Comparison of ENCODE assay signal across 36 cellular contexts in genomic region chr12:4951601-4952000, GRCh38. TPM values are rescaled to one million over a fixed set of nuclear protein-coding genes. Genes with fewer than 3 reads are reported as not detected.
"Had no signal": no experiment of that assay in that cellular context is flagged by ENCODE, and none has a peak within 500 bp of the region (broad histone marks: within the 10 kb centered on the region; RNA-seq: fewer than 3 reads in every experiment).

No MANE protein-coding gene starts in this region.

- H3K27ac Mint-ChIP-seq: activated CD4-positive, alpha-beta memory T cell treated with anti-CD3 and anti-CD28 coated beads for 36 hours; activated CD4-positive, alpha-beta T cell treated with anti-CD3 and anti-CD28 coated beads for 36 hours; activated CD4-positive, alpha-beta T cell treated with anti-CD3 and anti-CD28 coated beads, Interleukin-2, amount 10 ng/mL, durations not matched to agents 24 days and 14 days; activated CD8-positive, alpha-beta memory T cell treated with anti-CD3 and anti-CD28 coated beads, Interleukin-2, amount 10 ng/mL, durations not matched to agents 7 days and 5 days; activated CD8-positive, alpha-beta T cell treated with anti-CD3 and anti-CD28 coated beads, Interleukin-2, amount 10 ng/mL, durations not matched to agents 7 days and 5 days; activated naive CD4-positive, alpha-beta T cell treated with anti-CD3 and anti-CD28 coated beads, Interleukin-2, amount 10 ng/mL, durations not matched to agents 7 days and 5 days; activated naive CD4-positive, alpha-beta T cell treated with anti-CD3 and anti-CD28 coated beads, Interleukin-2, amount 50 U/mL, for 72 hours; activated naive CD8-positive, alpha-beta T cell treated with anti-CD3 and anti-CD28 coated beads, Interleukin-2, amount 10 ng/mL, durations not matched to agents 7 days and 5 days; activated T-helper 1 cell treated with anti-CD3 and anti-CD28 coated beads, Interleukin-12 subunit alpha, Interleukin-12 subunit beta, Interleukin-2, Interleukin-4 antibody, amounts not matched to agents 30 ng/mL and 10 ng/mL and 1 ng/mL, durations not matched to agents 14 hours and 24 hours and 36 hours; brain; T-helper 17 cell; T-helper 2 cell treated with Interferon-gamma antibody and Interleukin-4, amounts not matched to agents 5 μg/mL and 100 μg/mL, for 36 hours had no signal

- DNase-seq: activated CD4-positive, alpha-beta memory T cell treated with anti-CD3 and anti-CD28 coated beads for 36 hours; activated CD4-positive, alpha-beta T cell treated with anti-CD3 and anti-CD28 coated beads for 36 hours; activated CD4-positive, alpha-beta T cell treated with anti-CD3 and anti-CD28 coated beads, Interleukin-2, amount 10 ng/mL, durations not matched to agents 24 days and 14 days; activated CD4-positive, CD25-positive, alpha-beta regulatory T cell; activated CD4-positive, CD25-positive, alpha-beta regulatory T cell treated with anti-CD3 and anti-CD28 coated beads, Interleukin-2, amount 50 U/mL, for 72 hours; activated CD8-positive, alpha-beta memory T cell treated with anti-CD3 and anti-CD28 coated beads, Interleukin-2, amount 10 ng/mL, durations not matched to agents 7 days and 5 days; activated CD8-positive, alpha-beta memory T cell treated with anti-CD3 and anti-CD28 coated beads, Interleukin-2, amount 50 U/mL, for 4 hours; activated CD8-positive, alpha-beta T cell treated with anti-CD3 and anti-CD28 coated beads, Interleukin-2, amount 10 ng/mL, durations not matched to agents 7 days and 5 days; activated gamma-delta T cell; activated naive CD4-positive, alpha-beta T cell; activated naive CD4-positive, alpha-beta T cell treated with anti-CD3 and anti-CD28 coated beads, Interleukin-2, amount 10 ng/mL, durations not matched to agents 7 days and 5 days; activated naive CD8-positive, alpha-beta T cell treated with anti-CD3 and anti-CD28 coated beads, Interleukin-2, amount 10 ng/mL, durations not matched to agents 7 days and 5 days; activated T-cell treated with anti-CD3 and anti-CD28 coated beads, Interleukin-2, amount 50 U/mL, for 1 hour; activated T-cell treated with anti-CD3 and anti-CD28 coated beads, Interleukin-2, amount 50 U/mL, for 48 hours; central memory CD4-positive, alpha-beta T cell; cerebellar nuclear complex; colonic mucosa; effector CD8-positive, alpha-beta T cell; esophagus squamous epithelium; foreskin melanocyte; head of caudate nucleus; T-helper 17 cell; T1000; WERI-Rb-1 had no signal

- H3K4me1 Mint-ChIP-seq: activated CD4-positive, alpha-beta T cell treated with anti-CD3 and anti-CD28 coated beads for 36 hours; activated CD4-positive, alpha-beta T cell treated with anti-CD3 and anti-CD28 coated beads, Interleukin-2, amount 10 ng/mL, durations not matched to agents 24 days and 14 days; activated CD8-positive, alpha-beta memory T cell treated with anti-CD3 and anti-CD28 coated beads, Interleukin-2, amount 10 ng/mL, durations not matched to agents 7 days and 5 days; activated naive CD4-positive, alpha-beta T cell treated with anti-CD3 and anti-CD28 coated beads, Interleukin-2, amount 10 ng/mL, durations not matched to agents 7 days and 5 days had no signal

- H3K9me3 ChIP-seq: ascending aorta, breast epithelium, colonic mucosa, esophagus squamous epithelium had no signal

- H3K4me3 ChIP-seq: ascending aorta, breast epithelium, cardiac muscle cell, colonic mucosa, esophagus squamous epithelium had no signal

- H3K36me3 ChIP-seq: ascending aorta, breast epithelium, cardiac muscle cell, colonic mucosa, esophagus squamous epithelium, WERI-Rb-1 had no signal

- H3K36me3 Mint-ChIP-seq: activated CD4-positive, alpha-beta memory T cell treated with anti-CD3 and anti-CD28 coated beads for 36 hours; activated CD8-positive, alpha-beta memory T cell treated with anti-CD3 and anti-CD28 coated beads, Interleukin-2, amount 10 ng/mL, durations not matched to agents 7 days and 5 days; activated naive CD4-positive, alpha-beta T cell treated with anti-CD3 and anti-CD28 coated beads, Interleukin-2, amount 10 ng/mL, durations not matched to agents 7 days and 5 days; activated naive CD4-positive, alpha-beta T cell treated with anti-CD3 and anti-CD28 coated beads, Interleukin-2, amount 50 U/mL, for 72 hours; activated naive CD8-positive, alpha-beta T cell treated with anti-CD3 and anti-CD28 coated beads, Interleukin-2, amount 10 ng/mL, durations not matched to agents 7 days and 5 days; brain had no signal

- ATAC-seq: activated CD4-positive, alpha-beta T cell treated with anti-CD3 and anti-CD28 coated beads for 36 hours; activated CD8-positive, alpha-beta memory T cell treated with anti-CD3 and anti-CD28 coated beads, Interleukin-2, amount 10 ng/mL, durations not matched to agents 7 days and 5 days; activated CD8-positive, alpha-beta T cell treated with anti-CD3 and anti-CD28 coated beads, Interleukin-2, amount 10 ng/mL, durations not matched to agents 7 days and 5 days; activated naive CD4-positive, alpha-beta T cell treated with anti-CD3 and anti-CD28 coated beads, Interleukin-2, amount 50 U/mL, for 72 hours; T-helper 17 cell had no signal

- H3K27ac ChIP-seq: ascending aorta, breast epithelium, cardiac muscle cell, colonic mucosa, epithelial cell of prostate, esophagus squamous epithelium, WERI-Rb-1 had no signal

- H3K9me3 Mint-ChIP-seq: activated CD4-positive, alpha-beta memory T cell treated with anti-CD3 and anti-CD28 coated beads for 36 hours; activated CD4-positive, alpha-beta T cell treated with anti-CD3 and anti-CD28 coated beads, Interleukin-2, amount 10 ng/mL, durations not matched to agents 24 days and 14 days; activated naive CD4-positive, alpha-beta T cell treated with anti-CD3 and anti-CD28 coated beads, Interleukin-2, amount 10 ng/mL, durations not matched to agents 7 days and 5 days; activated naive CD4-positive, alpha-beta T cell treated with anti-CD3 and anti-CD28 coated beads, Interleukin-2, amount 50 U/mL, for 72 hours; activated naive CD8-positive, alpha-beta T cell treated with anti-CD3 and anti-CD28 coated beads, Interleukin-2, amount 10 ng/mL, durations not matched to agents 7 days and 5 days; activated T-helper 1 cell treated with anti-CD3 and anti-CD28 coated beads, Interleukin-12 subunit alpha, Interleukin-12 subunit beta, Interleukin-2, Interleukin-4 antibody, amounts not matched to agents 30 ng/mL and 10 ng/mL and 1 ng/mL, durations not matched to agents 14 hours and 24 hours and 36 hours; brain; T-helper 2 cell treated with Interferon-gamma antibody and Interleukin-4, amounts not matched to agents 5 μg/mL and 100 μg/mL, for 36 hours had no signal

- H3K27me3 ChIP-seq: ascending aorta, breast epithelium, cardiac muscle cell, colonic mucosa had no signal

- H3K4me1 ChIP-seq: ascending aorta, breast epithelium, colonic mucosa, esophagus squamous epithelium had no signal

- H3K4me3 Mint-ChIP-seq: activated CD4-positive, alpha-beta memory T cell treated with anti-CD3 and anti-CD28 coated beads for 36 hours; activated CD4-positive, alpha-beta T cell treated with anti-CD3 and anti-CD28 coated beads for 36 hours; activated CD4-positive, alpha-beta T cell treated with anti-CD3 and anti-CD28 coated beads, Interleukin-2, amount 10 ng/mL, durations not matched to agents 24 days and 14 days; activated CD8-positive, alpha-beta memory T cell treated with anti-CD3 and anti-CD28 coated beads, Interleukin-2, amount 10 ng/mL, durations not matched to agents 7 days and 5 days; activated CD8-positive, alpha-beta T cell treated with anti-CD3 and anti-CD28 coated beads, Interleukin-2, amount 10 ng/mL, durations not matched to agents 7 days and 5 days; activated naive CD4-positive, alpha-beta T cell treated with anti-CD3 and anti-CD28 coated beads, Interleukin-2, amount 10 ng/mL, durations not matched to agents 7 days and 5 days; activated naive CD8-positive, alpha-beta T cell treated with anti-CD3 and anti-CD28 coated beads, Interleukin-2, amount 10 ng/mL, durations not matched to agents 7 days and 5 days; activated T-helper 1 cell treated with anti-CD3 and anti-CD28 coated beads, Interleukin-12 subunit alpha, Interleukin-12 subunit beta, Interleukin-2, Interleukin-4 antibody, amounts not matched to agents 30 ng/mL and 10 ng/mL and 1 ng/mL, durations not matched to agents 14 hours and 24 hours and 36 hours; brain; T-helper 17 cell; T-helper 2 cell treated with Interferon-gamma antibody and Interleukin-4, amounts not matched to agents 5 μg/mL and 100 μg/mL, for 36 hours had no signal

RNA-seq across cellular contexts. Expression of gene KCNA1, which starts 41.9 kb away (rescaled TPM):
- total RNA-seq: activated CD4-positive, alpha-beta memory T cell treated with anti-CD3 and anti-CD28 coated beads for 36 hours; activated CD4-positive, alpha-beta T cell treated with anti-CD3 and anti-CD28 coated beads for 36 hours; activated CD4-positive, alpha-beta T cell treated with anti-CD3 and anti-CD28 coated beads, Interleukin-2, amount 10 ng/mL, durations not matched to agents 24 days and 14 days; activated CD8-positive, alpha-beta memory T cell treated with anti-CD3 and anti-CD28 coated beads for 36 hours; activated CD8-positive, alpha-beta memory T cell treated with anti-CD3 and anti-CD28 coated beads, Interleukin-2, amount 10 ng/mL, durations not matched to agents 7 days and 5 days; activated CD8-positive, alpha-beta T cell treated with anti-CD3 and anti-CD28 coated beads, Interleukin-2, amount 10 ng/mL, durations not matched to agents 7 days and 5 days; activated naive CD8-positive, alpha-beta T cell treated with anti-CD3 and anti-CD28 coated beads, Interleukin-2, amount 10 ng/mL, durations not matched to agents 7 days and 5 days; activated T-helper 1 cell treated with anti-CD3 and anti-CD28 coated beads, Interleukin-12 subunit alpha, Interleukin-12 subunit beta, Interleukin-2, Interleukin-4 antibody, amounts not matched to agents 30 ng/mL and 10 ng/mL and 1 ng/mL, durations not matched to agents 14 hours and 24 hours and 36 hours; ascending aorta; endothelial cell of umbilical vein; esophagus squamous epithelium; fibroblast of lung; fibroblast of villous mesenchyme; T-helper 17 cell had no signal
